8 cellular contexts compared by ENCODE assay signal in genomic region chr16:9134739-9135138, GRCh38. TPM values are rescaled to one million over a fixed set of nuclear protein-coding genes. Genes with fewer than 3 reads are reported as not detected.
A peak's percentile ranks its signal among the peaks of the same experiment; 100 is the strongest.
DNase-seq lines count a peak whose midpoint lies in the region; ATAC-seq and TF ChIP-seq lines count a peak whose summit lies in the region.

No MANE protein-coding gene starts in this region.

- TF ChIP-seq CTCF in fibroblast of pulmonary artery (IDR thresholded peaks at IDR 0.05; ENCODE audit: low read length, missing control alignments), result peak; percentile 53
- peak; percentile 59 for TF ChIP-seq CTCF in parathyroid adenoma (IDR thresholded peaks at IDR 0.05)

- H3K9ac ChIP-seq in NT2/D1 (ENCODE audit: insufficient read length, low read depth), result no peak overlapping the region
- H3K9ac ChIP-seq in parathyroid adenoma, result no peak overlapping the region

- H3K27ac ChIP-seq in parathyroid adenoma, result no peak overlapping the region
- no peak overlapping the region for H3K27ac ChIP-seq in aorta (ENCODE audit: low read depth in 1 of 2, low read length in 2 of 2)

- ATAC-seq in GM18502 (IDR thresholded peaks at IDR 0.05; ENCODE audit: poor library complexity, unreplicated experiment) (peak; percentile 53), HG03439 (IDR thresholded peaks at IDR 0.05; ENCODE audit: unreplicated experiment) (peak; percentile 47), aorta (ENCODE audit: low FRiP score) (peak; percentile 46)

- H3K9me3 ChIP-seq in NT2/D1 (ENCODE audit: insufficient read depth, low read length) (no peaks in the 10 kb centered on the region), parathyroid adenoma (ENCODE audit: control insufficient read depth, low read length) (no peaks in the 10 kb centered on the region), aorta (ENCODE audit: control insufficient read depth, low read length) (no peaks in the 10 kb centered on the region)

- no peaks in the 10 kb centered on the region for H3K36me3 ChIP-seq in NT2/D1 (ENCODE audit: insufficient read depth, insufficient read length, low read length)
- H3K36me3 ChIP-seq in parathyroid adenoma (ENCODE audit: control insufficient read depth, insufficient read depth, low read length), result no peaks in the 10 kb centered on the region
- H3K36me3 ChIP-seq in aorta (ENCODE audit: control insufficient read depth in 1 of 2, insufficient read depth in 2 of 2, low read length in 1 of 2), result no peaks in the 10 kb centered on the region

- peaks cover 3% of the 10 kb centered on the region for H3K4me1 ChIP-seq in NT2/D1 (ENCODE audit: insufficient read depth, insufficient read length)
- peaks cover 5% of the 10 kb centered on the region for H3K4me1 ChIP-seq in parathyroid adenoma
- no peaks in the 10 kb centered on the region for H3K4me1 ChIP-seq in aorta (ENCODE audit: control insufficient read depth in 1 of 2, insufficient read depth in 2 of 2, low read length in 2 of 2)

- peaks cover 3% of the 10 kb centered on the region for H3K27me3 ChIP-seq in NT2/D1 (ENCODE audit: insufficient read depth, insufficient read length)
- H3K27me3 ChIP-seq in parathyroid adenoma (ENCODE audit: control insufficient read depth, insufficient read depth, low read length), result no peaks in the 10 kb centered on the region
- H3K27me3 ChIP-seq in aorta (ENCODE audit: control insufficient read depth in 1 of 2, insufficient read depth in 2 of 2, low read length in 1 of 2), result no peaks in the 10 kb centered on the region

- 33 to 41% methylated on average over 5 of the region's 5 CpGs for WGBS in aorta, 2 donors

- H3K79me2 ChIP-seq in parathyroid adenoma, result peaks cover 2% of the 10 kb centered on the region

- DNase-seq in AG08395 (ENCODE audit: low spot score) (peak; percentile 55), NT2/D1 (ENCODE audit: low read depth, low spot score) (peak; percentile 63), fibroblast of pulmonary artery (ENCODE audit: low read depth) (peak; percentile 56), aorta (peak; percentile 59 to 81)
- DNase-seq in activated T-cell treated with anti-CD3 and anti-CD28 coated beads, Interleukin-2, amount 50 U/mL, for 1 hour, result peak; percentile 64

- intact Hi-C loops in aorta (cut with DNase I), result no loop called here

- H3K4me3 ChIP-seq in NT2/D1 (ENCODE audit: insufficient read length, low read depth), result no peak overlapping the region
- no peak overlapping the region for H3K4me3 ChIP-seq in fibroblast of pulmonary artery (replicated peaks; ENCODE audit: low read depth, low read length)
- no peak overlapping the region for H3K4me3 ChIP-seq in parathyroid adenoma (ENCODE audit: low read depth, low read length)
- no peak overlapping the region for H3K4me3 ChIP-seq in aorta (ENCODE audit: low read length in 2 of 2)

- H2AFZ ChIP-seq in parathyroid adenoma, result no peak overlapping the region

- no peak overlapping the region for H3K4me2 ChIP-seq in parathyroid adenoma (ENCODE audit: low read length)

RNA-seq across cellular contexts. Expression of gene HAPSTR1, which starts 43.3 kb away (rescaled TPM):
- total RNA-seq in aorta, result 10 to 100 TPM; 65.4 to 67.5 TPM
- polyA plus RNA-seq in aorta, result 10 to 100 TPM; 14.0 to 19.2 TPM
